35 cellular contexts compared by ENCODE assay signal in genomic region chr1:177440821-177441220, GRCh38.
"Had no signal": no experiment of that assay in that cellular context is flagged by ENCODE, and none has a peak within 500 bp of the region (broad histone marks: within the 10 kb centered on the region; RNA-seq: fewer than 3 reads in every experiment).

No MANE protein-coding gene starts in this region.

- DNase-seq: Karpas-422, Kasumi-1, MG63, MM.1S, MV-4-11, NCI-H1048, NCI-H1092, NCI-H1092 treated with DMSO at 0.1 percent for 48 hours, NCI-H1105, NCI-H1105 treated with DMSO at 0.1 percent for 48 hours, NCI-H1417, NCI-H1417 treated with DMSO at 0.1 percent for 48 hours, NCI-H1436, NCI-H1436 treated with DMSO at 0.1 percent for 48 hours, NCI-H146, NCI-H1694, NCI-H1694 treated with DMSO at 0.1 percent for 48 hours, NCI-H187, NCI-H187 treated with DMSO at 0.1 percent for 48 hours, NCI-H1930, NCI-H2029, NCI-H2029 treated with DMSO at 0.1 percent for 48 hours, NCI-H2081, NCI-H2081 treated with DMSO at 0.1 percent for 48 hours, NCI-H2107, NCI-H2171, NCI-H2171 treated with DMSO at 0.1 percent for 48 hours, NCI-H2227 treated with DMSO at 0.1 percent for 48 hours, NCI-H226, NCI-H345, NCI-H446, NCI-H446 treated with DMSO at 0.1 percent for 48 hours, NCI-H510A, NCI-H510A treated with DMSO at 0.1 percent for 48 hours had no signal

- H3K27ac ChIP-seq: KMS-11 had no signal

- H3K4me3 ChIP-seq: MG63 had no signal
